12 cellular contexts compared by ENCODE assay signal in genomic region chr1:25294889-25295790, GRCh38. TPM values are rescaled to one million over a fixed set of nuclear protein-coding genes. Genes with fewer than 3 reads are reported as not detected.
A peak's percentile ranks its signal among the peaks of the same experiment; 100 is the strongest.
DNase-seq lines count a peak whose midpoint lies in the region; ATAC-seq, FAIRE-seq and TF ChIP-seq lines count a peak whose summit lies in the region.
"Not testable (repeated sequence)": the region's sequence is repeated elsewhere in the genome, so short reads cannot be mapped to it uniquely, and the experiment has no call there.
"Had no signal": no experiment of that assay in that cellular context is flagged by ENCODE, and none has a peak within 500 bp of the region (broad histone marks: within the 10 kb centered on the region; RNA-seq: fewer than 3 reads in every experiment).

No MANE protein-coding gene starts in this region.

- not testable (repeated sequence) for BruUV-seq in Panc1 (replicated peaks; lab: Mats Ljungman, UMichigan)

- not testable (repeated sequence) for H3K9me3 ChIP-seq in Panc1 (ENCODE audit: control insufficient read depth, insufficient read depth, low read depth, low read length)

- not testable (repeated sequence) for H3K36me3 ChIP-seq in Panc1 (ENCODE audit: control insufficient read depth, insufficient read depth, low read length); bronchial epithelial cell (ENCODE audit: control insufficient read depth, insufficient read depth, low read length)

- not testable (repeated sequence) for TF ChIP-seq CTCF in Panc1 (IDR thresholded peaks at IDR 0.05); bronchial epithelial cell (IDR thresholded peaks at IDR 0.05; ENCODE audit: insufficient read depth, low read length, severe bottlenecking)

- not testable (repeated sequence) for H3K27ac ChIP-seq in Panc1 (ENCODE audit: low read length)

- CTCF ChIA-PET in Panc1 (lab: Charles Lee); activated naive CD4-positive, alpha-beta T cell treated with anti-CD3 and anti-CD28 coated beads, Interleukin-2, amount 10 ng/mL, durations not matched to agents 7 days and 5 days (lab: Charles Lee): not testable (repeated sequence)

- not testable (repeated sequence) for H3K9me3 Mint-ChIP-seq in activated naive CD4-positive, alpha-beta T cell treated with anti-CD3 and anti-CD28 coated beads, Interleukin-2, amount 10 ng/mL, durations not matched to agents 7 days and 5 days; stimulated activated memory B cell treated with anti-CD40 and anti-IgM and Interleukin-4, amounts not matched to agents 10 μg/mL and 1 μg/mL and 100 μg/mL, for 72 hours

- H3K27me3 Mint-ChIP-seq in activated naive CD4-positive, alpha-beta T cell treated with anti-CD3 and anti-CD28 coated beads, Interleukin-2, amount 10 ng/mL, durations not matched to agents 7 days and 5 days = peaks cover 15% of the 10 kb centered on the region
- not testable (repeated sequence) for H3K27me3 Mint-ChIP-seq in stimulated activated memory B cell treated with anti-CD40 and anti-IgM and Interleukin-4, amounts not matched to agents 10 μg/mL and 1 μg/mL and 100 μg/mL, for 72 hours

- not testable (repeated sequence) for H3K4me1 ChIP-seq in Panc1 (ENCODE audit: control insufficient read depth, insufficient read depth, low read length)

- H3K4me1 Mint-ChIP-seq in activated naive CD4-positive, alpha-beta T cell treated with anti-CD3 and anti-CD28 coated beads, Interleukin-2, amount 10 ng/mL, durations not matched to agents 7 days and 5 days; stimulated activated memory B cell treated with anti-CD40 and anti-IgM and Interleukin-4, amounts not matched to agents 10 μg/mL and 1 μg/mL and 100 μg/mL, for 72 hours: not testable (repeated sequence)

- ATAC-seq in Panc1 = peak; percentile 47; the same call in 1 of the 2 replicates
- peak; percentile 63 for ATAC-seq in Right ventricle myocardium inferior
- ATAC-seq in stimulated activated memory B cell treated with anti-CD40 and anti-IgM and Interleukin-4, amounts not matched to agents 10 μg/mL and 1 μg/mL and 100 μg/mL, for 72 hours = peak; percentile 72

- not testable (repeated sequence) for DNase-seq in GM19239 (ENCODE audit: insufficient read length, low spot score); Panc1 (ENCODE audit: low read depth, low spot score); activated naive CD4-positive, alpha-beta T cell treated with anti-CD3 and anti-CD28 coated beads, Interleukin-2, amount 10 ng/mL, durations not matched to agents 7 days and 5 days; bronchial epithelial cell (ENCODE audit: low read depth); Right ventricle myocardium inferior (ENCODE audit: missing footprints)
- DNase-seq in mesenteric fat pad (ENCODE audit: low spot score) = peak; percentile 1

- H3K27me3 ChIP-seq in Panc1 (ENCODE audit: control insufficient read depth, insufficient read depth, low read length); bronchial epithelial cell (ENCODE audit: control insufficient read depth, insufficient read depth, low read length): not testable (repeated sequence)

- peak overlapping the region; percentile 45 for H3K27ac Mint-ChIP-seq in activated naive CD4-positive, alpha-beta T cell treated with anti-CD3 and anti-CD28 coated beads, Interleukin-2, amount 10 ng/mL, durations not matched to agents 7 days and 5 days
- not testable (repeated sequence) for H3K27ac Mint-ChIP-seq in stimulated activated memory B cell treated with anti-CD40 and anti-IgM and Interleukin-4, amounts not matched to agents 10 μg/mL and 1 μg/mL and 100 μg/mL, for 72 hours

- intact Hi-C loops in Panc1 (cut with micrococcal nuclease; ENCODE audit: unreplicated experiment); Right ventricle myocardium inferior (cut with DNase I): not testable (repeated sequence)

- POLR2A ChIA-PET in Panc1 (lab: Charles Lee) = not testable (repeated sequence)

- FAIRE-seq in GM19239 (lab: Jason Lieb, UNC) = peak; percentile 75
- peak; percentile 98 for FAIRE-seq in bronchial epithelial cell (lab: Jason Lieb, UNC)

- not testable (repeated sequence) for H3K4me3 ChIP-seq in Panc1 (ENCODE audit: low read depth in 2 of 2, low read length in 2 of 2); bronchial epithelial cell (ENCODE audit: low read depth, low read length)

- in situ Hi-C loops in Panc1 (cut with HindIII; ENCODE audit: low pct_unique_long_range_greater_than_20kb, low sequenced_read_pairs) = not testable (repeated sequence)

- not testable (repeated sequence) for H3K36me3 Mint-ChIP-seq in activated naive CD4-positive, alpha-beta T cell treated with anti-CD3 and anti-CD28 coated beads, Interleukin-2, amount 10 ng/mL, durations not matched to agents 7 days and 5 days; stimulated activated memory B cell treated with anti-CD40 and anti-IgM and Interleukin-4, amounts not matched to agents 10 μg/mL and 1 μg/mL and 100 μg/mL, for 72 hours

- not testable (repeated sequence) for H3K4me3 Mint-ChIP-seq in activated naive CD4-positive, alpha-beta T cell treated with anti-CD3 and anti-CD28 coated beads, Interleukin-2, amount 10 ng/mL, durations not matched to agents 7 days and 5 days; stimulated activated memory B cell treated with anti-CD40 and anti-IgM and Interleukin-4, amounts not matched to agents 10 μg/mL and 1 μg/mL and 100 μg/mL, for 72 hours

RNA-seq across cellular contexts. Expression of gene RHD, which starts 22.8 kb away (rescaled TPM):
- total RNA-seq in Panc1 (2021; ENCODE audit: unreplicated experiment) (not detected), bronchial epithelial cell (not detected in 2 replicates), Right ventricle myocardium inferior (not detected), mesenteric fat pad (not detected)
- polyA plus RNA-seq in Panc1 (2012; ENCODE audit: insufficient read length) = 0.34 TPM
- total RNA-seq: A172; CD8-positive, alpha-beta memory T cell; G401; HFFc6; HT1080 had no signal

RNA-seq across cellular contexts. Expression of gene TMEM50A, which starts 43.0 kb away (rescaled TPM):
- total RNA-seq in Panc1 (2021; ENCODE audit: unreplicated experiment) = 124 TPM
- polyA plus RNA-seq in Panc1 (2012; ENCODE audit: insufficient read length) = 126 TPM
- total RNA-seq in bronchial epithelial cell = 105 and 138 TPM in 2 replicates
- 70.5 TPM for total RNA-seq in Right ventricle myocardium inferior
- total RNA-seq in mesenteric fat pad = 113 TPM

RNA-seq across cellular contexts. Expression of gene RSRP1, which starts 47.9 kb away (rescaled TPM):
- total RNA-seq in Panc1 (2021; ENCODE audit: unreplicated experiment) = 104 TPM
- polyA plus RNA-seq in Panc1 (2012; ENCODE audit: insufficient read length) = 30.5 TPM
- total RNA-seq in bronchial epithelial cell = 84.0 and 92.9 TPM in 2 replicates
- 41.4 TPM for total RNA-seq in Right ventricle myocardium inferior
- total RNA-seq in mesenteric fat pad = 44.1 TPM
